1 cellular context compared by ENCODE assay signal in genomic region chr16:31033709-31034492, GRCh38.
TF ChIP-seq lines count a peak whose summit lies in the region.

No MANE protein-coding gene starts in this region.

TF ChIP-seq in HCT116, 20 proteins besides CTCF, POLR2A, EP300 and RAD21 (continued from another document):
- TF ChIP-seq REST (IDR thresholded peaks at IDR 0.05; ENCODE audit: low read depth): no peak
- no peak for TF ChIP-seq CEBPB (IDR thresholded peaks at IDR 0.05; ENCODE audit: low read depth)
- no peak for TF ChIP-seq SIN3A (IDR thresholded peaks at IDR 0.05; ENCODE audit: low read depth)
- TF ChIP-seq, protein P1, sequence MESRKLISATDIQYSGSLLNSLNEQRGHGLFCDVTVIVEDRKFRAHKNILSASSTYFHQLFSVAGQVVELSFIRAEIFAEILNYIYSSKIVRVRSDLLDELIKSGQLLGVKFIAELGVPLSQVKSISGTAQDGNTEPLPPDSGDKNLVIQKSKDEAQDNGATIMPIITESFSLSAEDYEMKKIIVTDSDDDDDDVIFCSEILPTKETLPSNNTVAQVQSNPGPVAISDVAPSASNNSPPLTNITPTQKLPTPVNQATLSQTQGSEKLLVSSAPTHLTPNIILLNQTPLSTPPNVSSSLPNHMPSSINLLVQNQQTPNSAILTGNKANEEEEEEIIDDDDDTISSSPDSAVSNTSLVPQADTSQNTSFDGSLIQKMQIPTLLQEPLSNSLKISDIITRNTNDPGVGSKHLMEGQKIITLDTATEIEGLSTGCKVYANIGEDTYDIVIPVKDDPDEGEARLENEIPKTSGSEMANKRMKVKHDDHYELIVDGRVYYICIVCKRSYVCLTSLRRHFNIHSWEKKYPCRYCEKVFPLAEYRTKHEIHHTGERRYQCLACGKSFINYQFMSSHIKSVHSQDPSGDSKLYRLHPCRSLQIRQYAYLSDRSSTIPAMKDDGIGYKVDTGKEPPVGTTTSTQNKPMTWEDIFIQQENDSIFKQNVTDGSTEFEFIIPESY (IDR thresholded peaks at IDR 0.05; ENCODE audit: extremely low read depth, insufficient replicate concordance, low read length): no peak
- no peak for TF ChIP-seq JUND (IDR thresholded peaks at IDR 0.05)
- no peak for TF ChIP-seq SP1 (IDR thresholded peaks at IDR 0.05; ENCODE audit: low read depth)
- no peak for TF ChIP-seq ZNF274 (IDR thresholded peaks at IDR 0.05; ENCODE audit: low read depth, low read length)
- peak; percentile 30; the same call in 1 of the 2 replicates for TF ChIP-seq ZFX (IDR thresholded peaks at IDR 0.05)
- no peak for TF ChIP-seq EGR1 (IDR thresholded peaks at IDR 0.05; ENCODE audit: low read depth)
- TF ChIP-seq SRF (IDR thresholded peaks at IDR 0.05; ENCODE audit: low read depth): no peak
- no peak for TF ChIP-seq YY1 (IDR thresholded peaks at IDR 0.05; ENCODE audit: extremely low read depth, insufficient replicate concordance, low read depth, low read length)
- no peak for TF ChIP-seq ELF1 (IDR thresholded peaks at IDR 0.05; ENCODE audit: borderline replicate concordance, low read depth)
- TF ChIP-seq MAX (IDR thresholded peaks at IDR 0.05): no peak
- TF ChIP-seq CBX3 (IDR thresholded peaks at IDR 0.05; ENCODE audit: low read depth): no peak
TF ChIP-seq in HCT116: peak in this region for 2.
